ENCODE assay signal across 31 cellular contexts in genomic region chr7:32677593-32677992, GRCh38.
"Had no signal": no experiment of that assay in that cellular context is flagged by ENCODE, and none has a peak within 500 bp of the region (broad histone marks: within the 10 kb centered on the region; RNA-seq: fewer than 3 reads in every experiment).

No MANE protein-coding gene starts in this region.

- H3K4me3 ChIP-seq: ascending aorta, breast epithelium, cardiac muscle cell, esophagus muscularis mucosa, gastrocnemius medialis, heart right ventricle had no signal

- H3K9me3 ChIP-seq: ascending aorta, breast epithelium, esophagus muscularis mucosa, gastrocnemius medialis, heart right ventricle had no signal

- H3K36me3 Mint-ChIP-seq: activated naive CD4-positive, alpha-beta T cell treated with anti-CD3 and anti-CD28 coated beads, Interleukin-2, amount 10 ng/mL, durations not matched to agents 7 days and 5 days; activated naive CD4-positive, alpha-beta T cell treated with anti-CD3 and anti-CD28 coated beads, Interleukin-2, amount 50 U/mL, for 72 hours; activated naive CD8-positive, alpha-beta T cell treated with anti-CD3 and anti-CD28 coated beads, Interleukin-2, amount 10 ng/mL, durations not matched to agents 7 days and 5 days had no signal

- H3K4me1 Mint-ChIP-seq: activated CD4-positive, alpha-beta T cell treated with anti-CD3 and anti-CD28 coated beads, Interleukin-2, amount 10 ng/mL, durations not matched to agents 7 days and 5 days; activated naive CD4-positive, alpha-beta T cell treated with anti-CD3 and anti-CD28 coated beads, Interleukin-2, amount 10 ng/mL, durations not matched to agents 7 days and 5 days; brain had no signal

- H3K36me3 ChIP-seq: ascending aorta, breast epithelium, gastrocnemius medialis had no signal

- H3K27ac ChIP-seq: ascending aorta, breast epithelium, cardiac muscle cell, esophagus muscularis mucosa, foreskin keratinocyte, gastrocnemius medialis, heart right ventricle, VCaP had no signal

- H3K9me3 Mint-ChIP-seq: activated CD4-positive, alpha-beta memory T cell treated with anti-CD3 and anti-CD28 coated beads, Interleukin-2, amount 10 ng/mL, durations not matched to agents 7 days and 5 days; activated CD4-positive, alpha-beta T cell treated with anti-CD3 and anti-CD28 coated beads, Interleukin-2, amount 10 ng/mL, durations not matched to agents 7 days and 5 days; activated naive CD4-positive, alpha-beta T cell treated with anti-CD3 and anti-CD28 coated beads, Interleukin-2, amount 10 ng/mL, durations not matched to agents 7 days and 5 days; activated naive CD4-positive, alpha-beta T cell treated with anti-CD3 and anti-CD28 coated beads, Interleukin-2, amount 50 U/mL, for 72 hours; activated naive CD8-positive, alpha-beta T cell treated with anti-CD3 and anti-CD28 coated beads, Interleukin-2, amount 10 ng/mL, durations not matched to agents 7 days and 5 days; activated T-cell treated with anti-CD3 and anti-CD28 coated beads, Interleukin-2, amount 50 U/mL, for 24 hours; activated T-cell treated with anti-CD3 and anti-CD28 coated beads, Interleukin-2, amount 50 U/mL, for 72 hours had no signal

- H3K4me3 Mint-ChIP-seq: activated CD4-positive, alpha-beta memory T cell treated with anti-CD3 and anti-CD28 coated beads, Interleukin-2, amount 10 ng/mL, durations not matched to agents 7 days and 5 days; activated CD4-positive, alpha-beta T cell treated with anti-CD3 and anti-CD28 coated beads, Interleukin-2, amount 10 ng/mL, durations not matched to agents 7 days and 5 days; activated naive CD4-positive, alpha-beta T cell treated with anti-CD3 and anti-CD28 coated beads, Interleukin-2, amount 10 ng/mL, durations not matched to agents 7 days and 5 days; activated naive CD8-positive, alpha-beta T cell treated with anti-CD3 and anti-CD28 coated beads, Interleukin-2, amount 10 ng/mL, durations not matched to agents 7 days and 5 days; activated T-cell treated with anti-CD3 and anti-CD28 coated beads, Interleukin-2, amount 50 U/mL, for 24 hours; activated T-cell treated with anti-CD3 and anti-CD28 coated beads, Interleukin-2, amount 50 U/mL, for 72 hours; brain; effector memory CD8-positive, alpha-beta T cell; WTC11 had no signal

- H3K27me3 ChIP-seq: ascending aorta, breast epithelium, cardiac muscle cell, esophagus muscularis mucosa, foreskin keratinocyte, gastrocnemius medialis, heart right ventricle had no signal

- H3K27ac Mint-ChIP-seq: activated CD4-positive, alpha-beta memory T cell treated with anti-CD3 and anti-CD28 coated beads, Interleukin-2, amount 10 ng/mL, durations not matched to agents 7 days and 5 days; activated CD4-positive, alpha-beta T cell treated with anti-CD3 and anti-CD28 coated beads, Interleukin-2, amount 10 ng/mL, durations not matched to agents 7 days and 5 days; activated naive CD4-positive, alpha-beta T cell treated with anti-CD3 and anti-CD28 coated beads, Interleukin-2, amount 10 ng/mL, durations not matched to agents 7 days and 5 days; activated naive CD4-positive, alpha-beta T cell treated with anti-CD3 and anti-CD28 coated beads, Interleukin-2, amount 50 U/mL, for 72 hours; activated naive CD8-positive, alpha-beta T cell treated with anti-CD3 and anti-CD28 coated beads, Interleukin-2, amount 10 ng/mL, durations not matched to agents 7 days and 5 days; activated T-cell treated with anti-CD3 and anti-CD28 coated beads, Interleukin-2, amount 50 U/mL, for 24 hours; activated T-cell treated with anti-CD3 and anti-CD28 coated beads, Interleukin-2, amount 50 U/mL, for 72 hours; brain; effector memory CD8-positive, alpha-beta T cell; WTC11 had no signal

- H3K27me3 Mint-ChIP-seq: brain had no signal

- H3K4me1 ChIP-seq: ascending aorta, breast epithelium, esophagus muscularis mucosa, gastrocnemius medialis, heart right ventricle had no signal

- DNase-seq: activated CD4-positive, alpha-beta memory T cell treated with anti-CD3 and anti-CD28 coated beads, Interleukin-2, amount 10 ng/mL, durations not matched to agents 7 days and 5 days; activated CD4-positive, alpha-beta T cell treated with anti-CD3 and anti-CD28 coated beads for 1 hour; activated CD4-positive, alpha-beta T cell treated with anti-CD3 and anti-CD28 coated beads for 4 hours; activated CD4-positive, alpha-beta T cell treated with anti-CD3 and anti-CD28 coated beads, Interleukin-2, amount 10 ng/mL, durations not matched to agents 7 days and 5 days; activated CD4-positive, alpha-beta T cell treated with anti-CD3 and anti-CD28 coated beads, Interleukin-2, amount 50 U/mL, for 4 hours; activated CD8-positive, alpha-beta memory T cell treated with anti-CD3 and anti-CD28 coated beads, Interleukin-2, amount 50 U/mL, for 48 hours; activated gamma-delta T cell; activated naive CD4-positive, alpha-beta T cell; activated naive CD4-positive, alpha-beta T cell treated with anti-CD3 and anti-CD28 coated beads, Interleukin-2, amount 10 ng/mL, durations not matched to agents 7 days and 5 days; activated naive CD8-positive, alpha-beta T cell treated with anti-CD3 and anti-CD28 coated beads, Interleukin-2, amount 10 ng/mL, durations not matched to agents 7 days and 5 days; activated T-cell treated with anti-CD3 and anti-CD28 coated beads for 4 hours; activated T-cell treated with anti-CD3 and anti-CD28 coated beads, Interleukin-2, amount 50 U/mL, for 24 hours; activated T-cell treated with anti-CD3 and anti-CD28 coated beads, Interleukin-2, amount 50 U/mL, for 72 hours; central memory CD4-positive, alpha-beta T cell; cortex of kidney; dermis blood vessel endothelial cell; effector CD4-positive, alpha-beta T cell; effector memory CD8-positive, alpha-beta T cell; erythroblast; foreskin keratinocyte; gastrocnemius medialis; heart right ventricle; T-helper 2 cell had no signal
